26 cellular contexts compared by ENCODE assay signal in the genomic region with DNA sequence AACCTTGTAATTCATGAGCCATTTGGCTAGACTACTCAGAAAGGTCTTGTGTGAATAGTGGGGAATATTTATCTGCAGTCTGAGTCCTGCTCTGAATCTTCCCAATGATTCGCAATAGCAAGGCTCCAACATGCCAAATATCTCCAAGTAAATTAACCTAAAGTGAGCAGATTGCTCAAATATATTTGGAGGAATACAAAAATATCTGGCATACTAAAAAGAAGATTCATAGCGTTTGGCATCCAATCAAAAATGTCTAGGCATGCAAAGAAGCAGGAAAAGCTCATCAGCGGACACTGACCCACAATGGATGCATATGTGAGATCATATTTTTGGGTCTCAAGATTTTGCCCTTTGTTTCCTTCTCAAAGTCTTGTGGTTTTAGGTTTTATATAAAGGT.
"Had no signal": no experiment of that assay in that cellular context is flagged by ENCODE, and none has a peak within 500 bp of the region (broad histone marks: within the 10 kb centered on the region; RNA-seq: fewer than 3 reads in every experiment).

No MANE protein-coding gene starts in this region.

- H3K9me3 ChIP-seq: esophagus squamous epithelium had no signal

- DNase-seq: activated B cell treated with CpG ODN at 0.5 μM for 24 hours; activated CD4-positive, alpha-beta memory T cell treated with anti-CD3 and anti-CD28 coated beads for 36 hours; activated CD4-positive, alpha-beta T cell treated with anti-CD3 and anti-CD28 coated beads for 48 hours; activated CD4-positive, alpha-beta T cell treated with anti-CD3 and anti-CD28 coated beads, Interleukin-2, amount 50 U/mL, for 1 hour; activated CD8-positive, alpha-beta memory T cell treated with anti-CD3 and anti-CD28 coated beads, Interleukin-2, amount 10 ng/mL, durations not matched to agents 7 days and 5 days; activated CD8-positive, alpha-beta memory T cell treated with anti-CD3 and anti-CD28 coated beads, Interleukin-2, amount 50 U/mL, for 4 hours; activated CD8-positive, alpha-beta T cell treated with anti-CD3 and anti-CD28 coated beads, Interleukin-2, amount 10 ng/mL, durations not matched to agents 7 days and 5 days; activated gamma-delta T cell treated with Interleukin-2 at 50 U/mL for 16 hours; activated naive CD4-positive, alpha-beta T cell treated with anti-CD3 and anti-CD28 coated beads, Interleukin-2, amount 50 U/mL, for 16 hours; activated naive CD4-positive, alpha-beta T cell treated with Interleukin-2 at 50 U/mL for 16 hours; activated T-cell treated with anti-CD3 and anti-CD28 coated beads, Interleukin-2, amount 50 U/mL, for 24 hours; activated T-cell treated with anti-CD3 and anti-CD28 coated beads, Interleukin-2, amount 50 U/mL, for 72 hours; amniotic stem cell; anterior cingulate cortex; brain microvascular endothelial cell; dorsolateral prefrontal cortex; effector memory CD4-positive, alpha-beta T cell; endodermal cell; esophagus squamous epithelium; head of caudate nucleus; hippocampal formation; T-helper 17 cell; T1000; WERI-Rb-1 had no signal

- H3K27ac ChIP-seq: brain microvascular endothelial cell, coronary artery, dorsolateral prefrontal cortex, esophagus squamous epithelium, WERI-Rb-1 had no signal

- ATAC-seq: activated CD4-positive, CD25-positive, alpha-beta regulatory T cell treated with anti-CD3 and anti-CD28 coated beads, Interleukin-2, amount 50 U/mL, for 24 hours; activated CD8-positive, alpha-beta memory T cell treated with anti-CD3 and anti-CD28 coated beads, Interleukin-2, amount 10 ng/mL, durations not matched to agents 7 days and 5 days; activated CD8-positive, alpha-beta T cell treated with anti-CD3 and anti-CD28 coated beads, Interleukin-2, amount 10 ng/mL, durations not matched to agents 7 days and 5 days; activated T-cell treated with anti-CD3 and anti-CD28 coated beads, Interleukin-2, amount 50 U/mL, for 72 hours; T-helper 17 cell had no signal

- H3K27me3 ChIP-seq: brain microvascular endothelial cell, dorsolateral prefrontal cortex, esophagus squamous epithelium had no signal

- H3K4me3 ChIP-seq: coronary artery, dorsolateral prefrontal cortex, esophagus squamous epithelium had no signal

- H3K4me1 ChIP-seq: esophagus squamous epithelium had no signal

- H3K36me3 ChIP-seq: brain microvascular endothelial cell, esophagus squamous epithelium, WERI-Rb-1 had no signal
